Comparison of ENCODE assay signal across 8 cellular contexts in the genomic region with DNA sequence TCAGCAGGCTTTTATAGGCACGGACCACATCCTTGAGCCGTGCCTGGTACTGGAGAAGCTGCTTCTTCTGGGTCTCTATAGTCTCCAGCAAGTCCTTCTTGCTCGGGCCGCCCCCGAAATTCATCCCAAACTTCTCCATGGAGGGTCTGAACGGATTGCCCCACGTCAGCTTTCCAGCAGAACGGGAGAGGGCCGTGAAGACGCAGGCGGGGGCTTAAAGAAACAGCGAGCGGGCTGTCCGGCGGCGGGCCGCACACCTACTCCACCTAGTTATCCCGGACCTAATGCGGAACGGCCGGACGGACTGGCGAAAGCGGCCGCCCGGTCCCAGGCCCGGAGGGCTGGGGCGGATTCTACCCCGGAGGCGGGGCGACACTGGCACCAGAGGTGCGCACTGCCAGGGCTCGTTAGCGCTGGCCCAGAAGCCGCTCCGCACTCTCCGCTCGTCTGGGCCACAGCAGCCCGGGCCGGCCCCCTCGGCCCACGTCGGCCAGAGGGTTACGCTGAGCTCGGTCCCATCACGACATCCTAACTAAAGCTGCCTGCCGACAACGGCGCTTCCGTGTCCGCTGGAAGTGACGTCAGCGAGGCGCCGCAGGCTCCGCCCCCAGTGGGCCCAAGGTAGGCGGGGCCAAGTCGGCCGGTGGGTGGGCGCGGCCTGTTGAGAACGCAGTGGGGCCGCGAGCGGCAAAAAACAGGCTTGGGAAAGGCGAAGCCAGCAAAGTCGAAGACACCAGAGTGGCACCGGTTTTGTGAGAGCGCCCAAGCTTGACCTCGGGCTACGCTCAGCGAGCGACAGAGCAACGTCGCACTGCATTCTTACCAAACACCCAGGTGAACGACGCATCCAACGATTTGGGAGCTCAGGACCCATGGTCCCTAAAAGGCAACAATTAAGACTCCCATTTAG. TPM values are rescaled to one million over a fixed set of nuclear protein-coding genes. Genes with fewer than 3 reads are reported as not detected.
A peak's percentile ranks its signal among the peaks of the same experiment; 100 is the strongest.
DNase-seq lines count a peak whose midpoint lies in the region; ATAC-seq and TF ChIP-seq lines count a peak whose summit lies in the region.

A gene with protein sequence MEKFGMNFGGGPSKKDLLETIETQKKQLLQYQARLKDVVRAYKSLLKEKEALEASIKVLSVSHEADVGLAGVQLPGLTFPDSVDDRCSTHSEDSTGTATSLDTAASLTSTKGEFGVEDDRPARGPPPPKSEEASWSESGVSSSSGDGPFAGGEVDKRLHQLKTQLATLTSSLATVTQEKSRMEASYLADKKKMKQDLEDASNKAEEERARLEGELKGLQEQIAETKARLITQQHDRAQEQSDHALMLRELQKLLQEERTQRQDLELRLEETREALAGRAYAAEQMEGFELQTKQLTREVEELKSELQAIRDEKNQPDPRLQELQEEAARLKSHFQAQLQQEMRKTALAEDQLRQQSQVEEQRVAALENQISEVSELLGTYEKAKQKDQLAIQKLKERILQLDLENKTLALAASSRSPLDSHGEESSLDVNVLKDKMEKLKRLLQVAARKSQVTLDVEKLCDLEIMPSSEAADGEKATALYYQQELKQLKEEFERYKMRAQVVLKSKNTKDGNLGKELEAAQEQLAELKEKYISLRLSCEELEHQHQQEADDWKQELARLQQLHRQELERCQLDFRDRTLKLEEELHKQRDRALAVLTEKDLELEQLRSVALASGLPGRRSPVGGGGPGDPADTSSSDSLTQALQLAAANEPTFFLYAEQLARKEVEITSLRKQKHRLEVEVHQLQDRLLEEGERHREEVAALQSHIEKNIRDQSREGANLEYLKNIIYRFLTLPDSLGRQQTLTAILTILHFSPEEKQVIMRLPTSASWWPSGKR (minus strand): TSS at position 553 of the 910 bp plus-strand sequence. CDS start 414 bp downstream, at position 139.

- H4K20me1 ChIP-seq in smooth muscle cell (ENCODE audit: low read depth): peaks cover 59% of the 10 kb centered on the region

- intact Hi-C loops in breast epithelium (cut with DNase I; ENCODE audit: low total_unique reads): no loop called here

- ATAC-seq in GM18861 (IDR thresholded peaks at IDR 0.05; ENCODE audit: unreplicated experiment): peak; percentile 85
- peak; percentile 84 for ATAC-seq in HG03095 (IDR thresholded peaks at IDR 0.05; ENCODE audit: unreplicated experiment)

- H3K36me3 ChIP-seq in ACC112 (ENCODE audit: insufficient read depth, low read length): peaks cover 10% of the 10 kb centered on the region; the same call in 1 of the 2 replicates
- H3K36me3 ChIP-seq in WERI-Rb-1: peaks cover 36% of the 10 kb centered on the region
- H3K36me3 ChIP-seq in breast epithelium: no peaks in the 10 kb centered on the region
- H3K36me3 ChIP-seq in smooth muscle cell (ENCODE audit: low read depth): no peaks in the 10 kb centered on the region

- peak; percentile 86 for DNase-seq in NCI-H2196 (lab: John Stamatoyannopoulos, UW; ENCODE audit: unreplicated experiment)
- DNase-seq in WERI-Rb-1: peak; percentile 86
- peak; percentile 90 to 91 for DNase-seq in breast epithelium (ENCODE audit: low spot score in 2 of 2)
- peak; percentile 93 for DNase-seq in iPS-NIHi11 (ENCODE audit: low spot score)
- peak; percentile 88 for DNase-seq in smooth muscle cell (lab: John Stamatoyannopoulos, UW; ENCODE audit: unreplicated experiment)

- H3K4me2 ChIP-seq in smooth muscle cell: peak within 1 kb of the TSS; percentile 99

- WGBS in smooth muscle cell (ENCODE audit: low lambda C conversion rate): 6% methylated on average over 68 of the region's 78 CpGs

- H3K27ac ChIP-seq in ACC112 (ENCODE audit: low read depth, low read length) (peak within 1 kb of the TSS; percentile 56; the same call in 1 of the 2 replicates), WERI-Rb-1 (peak within 1 kb of the TSS; percentile 56), breast epithelium (peak within 1 kb of the TSS; percentile 92), smooth muscle cell (ENCODE audit: low read depth) (peak within 1 kb of the TSS; percentile 90)

- peak within 1 kb of the TSS; percentile 96 for H3K9ac ChIP-seq in smooth muscle cell (ENCODE audit: low read depth)

- no peaks in the 10 kb centered on the region for H3F3A ChIP-seq in smooth muscle cell (ENCODE audit: low read depth)

- no peak for TF ChIP-seq CTCF in WERI-Rb-1 (IDR thresholded peaks at IDR 0.05; ENCODE audit: low read depth, low read length)
- no peak for TF ChIP-seq CTCF in breast epithelium (IDR thresholded peaks at IDR 0.05)
- TF ChIP-seq CTCF in smooth muscle cell (IDR thresholded peaks at IDR 0.05; ENCODE audit: borderline replicate concordance, insufficient read depth, poor library complexity, severe bottlenecking): no peak

- TF ChIP-seq POLR2A in breast epithelium (IDR thresholded peaks at IDR 0.05): peak; percentile 85

- H3K27me3 ChIP-seq in ACC112 (ENCODE audit: insufficient read depth, low read length) (no peaks in the 10 kb centered on the region), WERI-Rb-1 (ENCODE audit: insufficient read depth, low read depth, severe bottlenecking) (no peaks in the 10 kb centered on the region), breast epithelium (no peaks in the 10 kb centered on the region), smooth muscle cell (ENCODE audit: low read depth) (no peaks in the 10 kb centered on the region)

- H3K9me3 ChIP-seq in WERI-Rb-1 (ENCODE audit: severe bottlenecking): peaks cover 7% of the 10 kb centered on the region
- no peaks in the 10 kb centered on the region for H3K9me3 ChIP-seq in breast epithelium
- no peaks in the 10 kb centered on the region for H3K9me3 ChIP-seq in smooth muscle cell (replicated peaks; ENCODE audit: low read depth)

- peaks cover 49% of the 10 kb centered on the region for H3K79me2 ChIP-seq in ACC112 (ENCODE audit: control insufficient read depth, insufficient read depth, low read length, unreplicated experiment)
- H3K79me2 ChIP-seq in smooth muscle cell (ENCODE audit: low read depth): peaks cover 48% of the 10 kb centered on the region

- H3K4me1 ChIP-seq in ACC112 (ENCODE audit: control insufficient read depth, insufficient read depth, low read length, unreplicated experiment) (peaks cover 29% of the 10 kb centered on the region), breast epithelium (peaks cover 0 to 13% of the 10 kb centered on the region in 2 donors), smooth muscle cell (ENCODE audit: low read depth) (peaks cover 21% of the 10 kb centered on the region)

- H2AFZ ChIP-seq in ACC112 (ENCODE audit: low read length, unreplicated experiment) (peak within 1 kb of the TSS; percentile 94), smooth muscle cell (ENCODE audit: low read depth) (peak within 1 kb of the TSS; percentile 53)

- H3K4me3 ChIP-seq in ACC112 (ENCODE audit: low read depth, low read length) (peak within 1 kb of the TSS; percentile 84), WERI-Rb-1 (ENCODE audit: low read depth, low read length) (peak within 1 kb of the TSS; percentile 91), breast epithelium (peak within 1 kb of the TSS; percentile 88 to 98 (median 97)), smooth muscle cell (peak within 1 kb of the TSS; percentile 95)

RNA-seq across cellular contexts. Expression of the gene that starts here (rescaled TPM):
- total RNA-seq in breast epithelium (10 to 100 TPM; 17.8 to 23.6 (median 19.0) TPM), smooth muscle cell (14.2 and 17.1 TPM in 2 replicates)
- polyA plus RNA-seq in smooth muscle cell: 15.6 and 20.3 TPM in 2 replicates

Comparison
In these comparisons a context has a peak if more than half of its experiments do, and no peak if none do; other contexts are left out.
1. Peak in every context shown above with its lines: DNase-seq, ATAC-seq, H3K4me3 ChIP-seq and H3K27ac ChIP-seq.